ENCODE assay signal across 8 cellular contexts in genomic region chr9:97985058-97985861, GRCh38. TPM values are rescaled to one million over a fixed set of nuclear protein-coding genes. Genes with fewer than 3 reads are reported as not detected.
DNase-seq lines count a peak whose midpoint lies in the region; ATAC-seq and TF ChIP-seq lines count a peak whose summit lies in the region.

No MANE protein-coding gene starts in this region.

- H3K27me3 ChIP-seq in CD4-positive, alpha-beta memory T cell (ENCODE audit: insufficient read depth, low read length) = no peaks in the 10 kb centered on the region
- H3K27me3 ChIP-seq in adipocyte (replicated peaks; ENCODE audit: control insufficient read depth, insufficient read depth, low read length) = no peaks in the 10 kb centered on the region
- peaks cover 92% of the 10 kb centered on the region for H3K27me3 ChIP-seq in iPS-20b (ENCODE audit: insufficient read depth, low read length)

- H3K36me3 ChIP-seq in CD4-positive, alpha-beta memory T cell (ENCODE audit: insufficient read depth, low read length) = no peaks in the 10 kb centered on the region
- no peaks in the 10 kb centered on the region for H3K36me3 ChIP-seq in adipocyte (ENCODE audit: control insufficient read depth, insufficient read depth, low read length, severe bottlenecking)
- no peaks in the 10 kb centered on the region for H3K36me3 ChIP-seq in iPS-20b (ENCODE audit: insufficient read depth, low read depth, low read length)

- H3K9me3 ChIP-seq in CD4-positive, alpha-beta memory T cell (ENCODE audit: control insufficient read depth in 1 of 2, low read length in 2 of 2) = no peaks in the 10 kb centered on the region
- H3K9me3 ChIP-seq in adipocyte (ENCODE audit: control insufficient read depth, low read length) (no peaks in the 10 kb centered on the region), iPS-20b (ENCODE audit: insufficient read depth, low read depth, low read length) (peaks cover 5% of the 10 kb centered on the region; the same call in 1 of the 2 replicates)

- H3K4me1 Mint-ChIP-seq in CD4-positive, alpha-beta memory T cell = peaks cover 36 to 65% (median 48%) of the 10 kb centered on the region in 4 donors

- peak overlapping the region; percentile 96 for H3K9ac ChIP-seq in adipocyte (ENCODE audit: low read length)
- 0 out of 2 replicates have a peak overlapping the region, but pooled peaks have one; percentile 79 for H3K9ac ChIP-seq in iPS-20b (ENCODE audit: low read depth, low read length)

- peak overlapping the region; percentile 46 to 90 (median 84) for H3K4me3 Mint-ChIP-seq in CD4-positive, alpha-beta memory T cell

- TF ChIP-seq CTCF in omental fat pad (IDR thresholded peaks at IDR 0.05) = no peak

- peak overlapping the region; percentile 85 for H3K27ac ChIP-seq in CD4-positive, alpha-beta memory T cell (ENCODE audit: low read depth, low read length)
- no peak overlapping the region for H3K27ac ChIP-seq in iPS-20b (ENCODE audit: low read length)

- peak; percentile 4 for ATAC-seq in GM21529 (IDR thresholded peaks at IDR 0.05; ENCODE audit: unreplicated experiment)
- no peak for ATAC-seq in GM21515 (IDR thresholded peaks at IDR 0.05; ENCODE audit: unreplicated experiment)
- no peak for ATAC-seq in omental fat pad (ENCODE audit: low FRiP score)

- intact Hi-C loops in CD4-positive, alpha-beta memory T cell (cut with micrococcal nuclease) = loop anchor here (10.0 kb wide), 1 partner anchor 290 kb away; the partner anchor contains the start of gene XPA

- peak overlapping the region; percentile 59 to 80 for H3K4me3 ChIP-seq in CD4-positive, alpha-beta memory T cell (ENCODE audit: low read length in 2 of 2)
- peak overlapping the region; percentile 87 for H3K4me3 ChIP-seq in adipocyte (ENCODE audit: low read length)
- H3K4me3 ChIP-seq in iPS-20b (ENCODE audit: low read length) = peak overlapping the region; percentile 73

- POLR2A ChIA-PET in CD4-positive, alpha-beta memory T cell (lab: Charles Lee; ENCODE audit: partially characterized antibody) = interaction anchor here (0.9 to 9.5 kb wide), 18 partner anchors 7 to 352 kb away, joined by 3 to 176 read pairs (median 8); partner anchors contain the start of genes NANS, NCBP1, TBC1D2 and TRIM14

- H3K27me3 Mint-ChIP-seq in CD4-positive, alpha-beta memory T cell = no peaks in the 10 kb centered on the region

- CTCF ChIA-PET in CD4-positive, alpha-beta memory T cell (lab: Charles Lee; ENCODE audit: partially characterized antibody) = interaction anchor here (0.7 to 5.6 kb wide), 8 partner anchors 12 to 95 kb away, joined by 3 to 61 read pairs (median 4); partner anchors contain the start of gene TRMO

- no peaks in the 10 kb centered on the region for H3K9me3 Mint-ChIP-seq in CD4-positive, alpha-beta memory T cell

- peaks cover 59% of the 10 kb centered on the region for H3K4me1 ChIP-seq in CD4-positive, alpha-beta memory T cell (ENCODE audit: insufficient read depth, low read length)
- H3K4me1 ChIP-seq in adipocyte (ENCODE audit: control insufficient read depth, insufficient read depth, low read length) = peaks cover 45% of the 10 kb centered on the region
- peaks cover 4% of the 10 kb centered on the region for H3K4me1 ChIP-seq in iPS-20b (ENCODE audit: insufficient read depth, low read length)

- peak overlapping the region; percentile 73 to 96 (median 92) for H3K27ac Mint-ChIP-seq in CD4-positive, alpha-beta memory T cell

- H3K36me3 Mint-ChIP-seq in CD4-positive, alpha-beta memory T cell = peaks cover 0 to 3% of the 10 kb centered on the region in 2 donors

- peak; percentile 53 to 69 (median 61) for DNase-seq in CD4-positive, alpha-beta memory T cell
- peak; percentile 7 for DNase-seq in NOMO-1 treated with dmso at 0.1 percent for 144 hours (lab: John Stamatoyannopoulos, UW; ENCODE audit: unreplicated experiment)
- peak; percentile 51 for DNase-seq in adipocyte (ENCODE audit: low read depth)
- DNase-seq in stimulated activated CD4-positive, alpha-beta T cell treated with anti-CD3 and anti-CD28 coated beads, Interleukin-2, amount 100 ng/mL, for 24 hours = peak; percentile 59 to 61
- no peak for DNase-seq in omental fat pad (ENCODE audit: low spot score)

RNA-seq across cellular contexts. Expression of gene ANP32B, which starts 2.1 kb away (rescaled TPM):
- total RNA-seq in CD4-positive, alpha-beta memory T cell = 100 to 1,000 TPM; 164 to 168 TPM
- 10 to 100 TPM; 70.4 to 92.1 TPM for polyA plus RNA-seq in CD4-positive, alpha-beta memory T cell
- 10 to 100 TPM; 28.5 to 49.0 (median 48.5) TPM for total RNA-seq in omental fat pad

RNA-seq across cellular contexts. Expression of gene HEMGN, which starts 47.3 kb away (rescaled TPM):
- total RNA-seq in CD4-positive, alpha-beta memory T cell = 1 to 10 TPM; 1.6 to 2.3 TPM
- 1 to 10 TPM; 3.4 to 4.0 TPM for polyA plus RNA-seq in CD4-positive, alpha-beta memory T cell
- total RNA-seq in omental fat pad = 1 to 10 TPM in 1 of 4 donors, under 1 TPM in 2, not detected in 1; 0.19 to 1.1 (median 0.44) TPM
